In the genomic region with DNA sequence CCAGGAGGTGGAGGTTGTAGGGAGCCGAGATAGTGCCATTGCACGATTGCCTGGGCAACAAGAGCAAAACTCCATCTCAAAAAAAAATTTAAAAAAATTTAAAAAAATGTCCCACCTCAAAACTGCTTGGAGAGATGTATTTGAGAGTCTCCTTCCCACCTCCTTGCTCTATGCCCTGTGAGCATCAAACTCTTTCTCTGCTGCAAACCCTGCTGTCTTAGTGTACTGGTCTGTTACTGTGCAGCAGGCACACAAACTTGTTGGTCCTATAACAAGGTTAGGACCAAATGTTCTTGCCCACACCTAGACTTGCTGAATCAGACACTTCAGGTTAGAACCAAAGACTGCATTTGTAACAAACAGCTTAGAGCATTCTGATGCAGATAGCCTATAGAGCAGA, we compare ENCODE assay signal across 18 cellular contexts.
"Had no signal": no experiment of that assay in that cellular context is flagged by ENCODE, and none has a peak within 500 bp of the region (broad histone marks: within the 10 kb centered on the region; RNA-seq: fewer than 3 reads in every experiment).

No MANE protein-coding gene starts in this region.

- FAIRE-seq: frontal cortex had no signal

- H3K4me2 ChIP-seq: neural progenitor cell had no signal

- H3K4me1 ChIP-seq: adrenal gland, lower lobe of right lung, right lobe of liver, upper lobe of left lung had no signal

- ATAC-seq: left colon, lower lobe of right lung, right lobe of liver had no signal

- H3K27me3 ChIP-seq: adrenal gland, dorsolateral prefrontal cortex, heart right ventricle, right lobe of liver, upper lobe of left lung had no signal

- H3K9ac ChIP-seq: neural progenitor cell had no signal

- DNase-seq: activated CD4-positive, alpha-beta memory T cell treated with anti-CD3 and anti-CD28 coated beads for 36 hours; activated CD4-positive, alpha-beta T cell treated with anti-CD3 and anti-CD28 coated beads for 1 hour; activated effector memory CD4-positive, alpha-beta T cell treated with Interleukin-2 at 50 U/mL for 16 hours; activated naive CD4-positive, alpha-beta T cell treated with anti-CD3 and anti-CD28 coated beads, Interleukin-2, amount 50 U/mL, for 16 hours; activated T-cell treated with anti-CD3 and anti-CD28 coated beads, Interleukin-2, amount 50 U/mL, for 24 hours; adrenal gland; dorsolateral prefrontal cortex; heart right ventricle; left colon; lower lobe of right lung; right lobe of liver; T-helper 1 cell; T1000; upper lobe of left lung had no signal

- H3K27ac ChIP-seq: adrenal gland, heart right ventricle, lower lobe of right lung, neural progenitor cell, right lobe of liver, upper lobe of left lung, VCaP had no signal

- H3K9me3 ChIP-seq: adrenal gland, lower lobe of right lung, right lobe of liver had no signal

- H3K4me3 ChIP-seq: adrenal gland, dorsolateral prefrontal cortex, heart right ventricle, lower lobe of right lung, neural progenitor cell, right lobe of liver, smooth muscle cell, upper lobe of left lung had no signal

- H2AFZ ChIP-seq: neural progenitor cell had no signal

- H3K36me3 ChIP-seq: adrenal gland, heart right ventricle, lower lobe of right lung, neural progenitor cell, right lobe of liver, upper lobe of left lung had no signal
